In the genomic region with DNA sequence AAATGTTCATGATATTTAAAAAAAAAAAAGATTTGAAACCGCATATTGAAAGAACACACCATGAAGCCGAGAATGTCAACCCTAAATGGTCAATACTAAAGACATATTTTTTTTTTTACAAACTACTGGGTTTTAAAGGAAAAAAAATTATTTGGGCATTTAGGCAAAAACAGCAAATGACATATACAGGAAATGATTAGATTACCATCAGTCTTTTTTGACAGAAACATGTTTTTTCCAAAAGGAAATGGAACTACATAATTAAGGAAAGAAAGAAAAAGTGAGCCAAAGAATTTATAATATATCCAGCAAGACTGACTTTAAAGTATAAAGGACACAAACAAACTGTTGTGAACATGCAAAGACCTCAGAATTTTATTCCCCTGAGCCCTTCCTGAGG, we compare ENCODE assay signal across 1 cellular context.
TF ChIP-seq lines count a peak whose summit lies in the region.

No MANE protein-coding gene starts in this region.

TF ChIP-seq in endothelial cell of umbilical vein, 7 proteins besides CTCF, POLR2A, EP300 and RAD21:
- no peak for TF ChIP-seq JUN (IDR thresholded peaks at IDR 0.05; ENCODE audit: borderline replicate concordance, insufficient read depth, insufficient read length, low read depth)
- no peak for TF ChIP-seq POLR2AphosphoS5 (IDR thresholded peaks at IDR 0.05; ENCODE audit: insufficient read depth, low read depth, low read length)
- no peak for TF ChIP-seq GATA2 (IDR thresholded peaks at IDR 0.05; ENCODE audit: insufficient read depth, insufficient read length, low read depth, low read length)
- TF ChIP-seq, protein P1, sequence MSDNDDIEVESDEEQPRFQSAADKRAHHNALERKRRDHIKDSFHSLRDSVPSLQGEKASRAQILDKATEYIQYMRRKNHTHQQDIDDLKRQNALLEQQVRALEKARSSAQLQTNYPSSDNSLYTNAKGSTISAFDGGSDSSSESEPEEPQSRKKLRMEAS (IDR thresholded peaks at IDR 0.05; ENCODE audit: insufficient read depth, insufficient read length): no peak
- no peak for TF ChIP-seq FOS (IDR thresholded peaks at IDR 0.05; ENCODE audit: borderline replicate concordance, insufficient read depth, low read length)
- no peak for TF ChIP-seq EZH2 (IDR thresholded peaks at IDR 0.05; ENCODE audit: borderline replicate concordance, low read depth, low read length, severe bottlenecking)
- no peak for TF ChIP-seq MYC (IDR thresholded peaks at IDR 0.05; ENCODE audit: low read depth, low read length)
